Comparison of ENCODE assay signal across 7 cellular contexts in the genomic region with DNA sequence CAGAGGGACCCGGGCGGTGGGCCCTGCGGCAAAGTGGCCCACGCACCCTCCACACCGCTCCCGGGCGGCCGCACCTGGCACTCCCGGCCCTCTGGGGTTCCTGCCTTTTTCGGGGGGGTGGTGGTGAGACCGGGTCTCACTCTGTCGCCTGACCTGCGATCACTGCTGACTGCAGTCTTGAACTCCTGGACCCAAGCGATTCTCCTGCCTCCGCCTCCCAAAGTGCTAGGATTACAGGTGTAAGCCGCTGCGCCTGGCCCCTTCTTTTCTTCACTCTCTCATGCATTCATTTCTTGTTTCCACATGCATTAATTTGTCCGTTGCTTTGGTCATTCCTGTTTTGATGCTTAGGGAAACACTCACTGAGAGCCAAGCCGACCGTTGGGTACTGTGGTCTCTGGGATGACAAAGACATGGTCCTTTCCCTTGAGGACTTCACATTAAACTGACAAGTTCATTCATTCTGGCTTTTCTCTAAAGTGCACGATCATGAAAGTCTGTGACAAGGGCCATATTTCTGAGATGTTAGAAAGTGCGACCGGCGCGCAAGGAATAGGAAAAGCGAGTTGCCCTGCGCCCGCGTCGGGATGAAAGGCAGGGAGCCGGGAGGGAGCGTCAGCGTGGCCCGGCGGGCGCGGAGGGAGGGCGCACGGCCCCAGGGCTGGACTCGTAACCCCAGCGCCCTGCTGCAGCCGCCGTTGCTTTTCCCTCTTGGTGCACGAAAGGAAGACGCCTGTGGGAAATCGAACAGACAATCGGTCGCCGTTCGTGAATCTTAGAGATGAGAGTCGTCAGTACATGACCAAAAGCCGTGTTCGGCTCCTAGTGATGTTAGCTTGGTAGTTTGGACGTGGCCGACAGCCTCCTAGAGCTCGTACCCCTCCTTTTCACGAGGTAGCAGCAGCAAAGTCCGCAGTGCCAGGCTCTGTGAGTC. TPM values are rescaled to one million over a fixed set of nuclear protein-coding genes. Genes with fewer than 3 reads are reported as not detected.
DNase-seq lines count a peak whose midpoint lies in the region; ATAC-seq, FAIRE-seq and TF ChIP-seq lines count a peak whose summit lies in the region.

No MANE protein-coding gene starts in this region.

- peak; percentile 24 for DNase-seq in NB4 (ENCODE audit: low read depth)
- DNase-seq in body of pancreas: peak in 1 of 4 donors; percentile 11
- DNase-seq in kidney: no peak
- no peak for DNase-seq in putamen (ENCODE audit: low spot score)

- TF ChIP-seq POLR2A in GM18505 (IDR thresholded peaks at IDR 0.05; ENCODE audit: borderline replicate concordance, extremely low read depth, insufficient read depth, insufficient read length) (no peak), NB4 (IDR thresholded peaks at IDR 0.05; ENCODE audit: extremely low read depth, insufficient read length) (no peak), body of pancreas (IDR thresholded peaks at IDR 0.05) (no peak)

- H3K36me3 ChIP-seq in body of pancreas (replicated peaks in 1 of 2; ENCODE audit: insufficient read depth in 1 of 2, low read depth in 2 of 2) (no peaks in the 10 kb centered on the region), kidney (ENCODE audit: control insufficient read depth in 1 of 2, insufficient read depth in 2 of 2, low read length in 2 of 2) (no peaks in the 10 kb centered on the region)

- WGBS in body of pancreas, 2 donors: 9 to 11% methylated on average over 45 to 58 of the region's 58 CpGs

- peaks cover 34% of the 10 kb centered on the region for H3K27me3 Mint-ChIP-seq in stimulated activated naive CD8-positive, alpha-beta T cell treated with anti-CD3 and anti-CD28 coated beads, Interleukin-15, Interleukin-2, amounts not matched to agents 100 ng/mL and 50 ng/mL, for 24 hours

- H3K27me3 ChIP-seq in body of pancreas: no peaks in the 10 kb centered on the region

- H3K4me1 ChIP-seq in body of pancreas: peaks cover 21% of the 10 kb centered on the region
- H3K4me1 ChIP-seq in kidney (ENCODE audit: control insufficient read depth in 1 of 2, insufficient read depth in 1 of 2, low read depth in 1 of 2, low read length in 2 of 2): peaks cover 0 to 12% of the 10 kb centered on the region in 2 donors

- H3K9ac ChIP-seq in kidney (ENCODE audit: low read length in 2 of 2): no peak overlapping the region

- H3K4me3 ChIP-seq in NB4 (ENCODE audit: low read depth, low read length): no peak overlapping the region
- peak overlapping the region; percentile 27 to 89 for H3K4me3 ChIP-seq in body of pancreas
- peak overlapping the region; percentile 10 to 78 for H3K4me3 ChIP-seq in kidney (ENCODE audit: low read length in 2 of 2)

- no peaks in the 10 kb centered on the region for H3K9me3 Mint-ChIP-seq in stimulated activated naive CD8-positive, alpha-beta T cell treated with anti-CD3 and anti-CD28 coated beads, Interleukin-15, Interleukin-2, amounts not matched to agents 100 ng/mL and 50 ng/mL, for 24 hours

- H3K27ac ChIP-seq in body of pancreas (no peak overlapping the region), kidney (ENCODE audit: low read depth in 2 of 2, low read length in 2 of 2) (no peak overlapping the region)

- no peaks in the 10 kb centered on the region for H3K9me3 ChIP-seq in body of pancreas
- no peaks in the 10 kb centered on the region for H3K9me3 ChIP-seq in kidney (ENCODE audit: control insufficient read depth in 1 of 2, low read length in 2 of 2)

- TF ChIP-seq CTCF in NB4 (IDR thresholded peaks at IDR 0.05; ENCODE audit: low read depth, low read length): no peak
- TF ChIP-seq CTCF in body of pancreas (IDR thresholded peaks at IDR 0.05): no peak
- no peak for TF ChIP-seq CTCF in kidney (IDR thresholded peaks at IDR 0.05; ENCODE audit: borderline replicate concordance, extremely low read depth, insufficient read depth)

- no peak for FAIRE-seq in kidney (lab: Jason Lieb, UNC)

- ATAC-seq in GM18505 (IDR thresholded peaks at IDR 0.05; ENCODE audit: unreplicated experiment) (peak; percentile 6), body of pancreas (peak; percentile 3), GM18502 (IDR thresholded peaks at IDR 0.05; ENCODE audit: poor library complexity, unreplicated experiment) (no peak)

- H3K4me3 Mint-ChIP-seq in stimulated activated naive CD8-positive, alpha-beta T cell treated with anti-CD3 and anti-CD28 coated beads, Interleukin-15, Interleukin-2, amounts not matched to agents 100 ng/mL and 50 ng/mL, for 24 hours: peak overlapping the region; percentile 90

- peak overlapping the region; percentile 73 for H3K27ac Mint-ChIP-seq in stimulated activated naive CD8-positive, alpha-beta T cell treated with anti-CD3 and anti-CD28 coated beads, Interleukin-15, Interleukin-2, amounts not matched to agents 100 ng/mL and 50 ng/mL, for 24 hours

- H3K36me3 Mint-ChIP-seq in stimulated activated naive CD8-positive, alpha-beta T cell treated with anti-CD3 and anti-CD28 coated beads, Interleukin-15, Interleukin-2, amounts not matched to agents 100 ng/mL and 50 ng/mL, for 24 hours (ENCODE audit: low read depth): peaks cover 26% of the 10 kb centered on the region

- intact Hi-C loops in body of pancreas (cut with DNase I): no loop called here
- intact Hi-C loops in kidney (cut with DNase I): no loop called here

- peaks cover 54% of the 10 kb centered on the region for H3K4me1 Mint-ChIP-seq in stimulated activated naive CD8-positive, alpha-beta T cell treated with anti-CD3 and anti-CD28 coated beads, Interleukin-15, Interleukin-2, amounts not matched to agents 100 ng/mL and 50 ng/mL, for 24 hours (ENCODE audit: low read depth)

RNA-seq across cellular contexts. Expression of a gene that starts 1.0 kb away (rescaled TPM):
- not detected for total RNA-seq in body of pancreas
- 3.1 TPM for total RNA-seq in kidney
- 0.56 TPM for polyA plus RNA-seq in kidney (ENCODE audit: insufficient read depth, low read depth, low replicate concordance)

RNA-seq across cellular contexts. Expression of a gene that starts 50.4 kb away (rescaled TPM):
- total RNA-seq in body of pancreas (10 to 100 TPM; 15.8 to 17.5 TPM), kidney (3.1 TPM)
- 7.8 TPM for polyA plus RNA-seq in kidney (ENCODE audit: insufficient read depth, low read depth, low replicate concordance)
